20 cellular contexts compared by ENCODE assay signal in genomic region chrX:65685112-65685511, GRCh38. TPM values are rescaled to one million over a fixed set of nuclear protein-coding genes. Genes with fewer than 3 reads are reported as not detected.
DNase-seq lines count a peak whose midpoint lies in the region; ATAC-seq and TF ChIP-seq lines count a peak whose summit lies in the region.
"Had no signal": no experiment of that assay in that cellular context is flagged by ENCODE, and none has a peak within 500 bp of the region (broad histone marks: within the 10 kb centered on the region; RNA-seq: fewer than 3 reads in every experiment).

No MANE protein-coding gene starts in this region.

- H3K36me3 Mint-ChIP-seq in activated naive CD4-positive, alpha-beta T cell treated with anti-CD3 and anti-CD28 coated beads for 36 hours (ENCODE audit: low read depth) = peaks cover 20% of the 10 kb centered on the region
- H3K36me3 Mint-ChIP-seq in activated naive CD4-positive, alpha-beta T cell treated with anti-CD3 and anti-CD28 coated beads, Interleukin-2, amount 50 U/mL, for 72 hours = peaks cover 15 to 22% of the 10 kb centered on the region in 2 donors
- no peaks in the 10 kb centered on the region for H3K36me3 Mint-ChIP-seq in chondrocyte (ENCODE audit: low read depth)
- peaks cover 27% of the 10 kb centered on the region for H3K36me3 Mint-ChIP-seq in stimulated activated memory B cell treated with anti-CD40 and anti-IgM and Interleukin-4, amounts not matched to agents 10 μg/mL and 1 μg/mL and 100 μg/mL, for 72 hours

- H3K27ac Mint-ChIP-seq in activated naive CD4-positive, alpha-beta T cell treated with anti-CD3 and anti-CD28 coated beads for 36 hours = peak overlapping the region; percentile 82
- peak overlapping the region in 1 of 2 donors; percentile 92 for H3K27ac Mint-ChIP-seq in activated naive CD4-positive, alpha-beta T cell treated with anti-CD3 and anti-CD28 coated beads, Interleukin-2, amount 50 U/mL, for 72 hours
- H3K27ac Mint-ChIP-seq in chondrocyte (ENCODE audit: unreplicated experiment) = peak overlapping the region; percentile 36
- H3K27ac Mint-ChIP-seq in stimulated activated memory B cell treated with anti-CD40 and anti-IgM and Interleukin-4, amounts not matched to agents 10 μg/mL and 1 μg/mL and 100 μg/mL, for 72 hours = peak overlapping the region; percentile 84

- no peaks in the 10 kb centered on the region for H3K9me3 Mint-ChIP-seq in activated naive CD4-positive, alpha-beta T cell treated with anti-CD3 and anti-CD28 coated beads for 36 hours
- no peaks in the 10 kb centered on the region for H3K9me3 Mint-ChIP-seq in activated naive CD4-positive, alpha-beta T cell treated with anti-CD3 and anti-CD28 coated beads, Interleukin-2, amount 50 U/mL, for 72 hours
- peaks cover 8% of the 10 kb centered on the region for H3K9me3 Mint-ChIP-seq in chondrocyte (ENCODE audit: low read depth)
- no peaks in the 10 kb centered on the region for H3K9me3 Mint-ChIP-seq in stimulated activated memory B cell treated with anti-CD40 and anti-IgM and Interleukin-4, amounts not matched to agents 10 μg/mL and 1 μg/mL and 100 μg/mL, for 72 hours

- ATAC-seq in activated naive CD4-positive, alpha-beta T cell treated with anti-CD3 and anti-CD28 coated beads, Interleukin-2, amount 50 U/mL, for 72 hours = no peak
- ATAC-seq in RWPE2 (ENCODE audit: low read depth) = no peak
- no peak for ATAC-seq in stimulated activated memory B cell treated with anti-CD40 and anti-IgM and Interleukin-4, amounts not matched to agents 10 μg/mL and 1 μg/mL and 100 μg/mL, for 72 hours
- ATAC-seq in HG03457 (IDR thresholded peaks at IDR 0.05; ENCODE audit: unreplicated experiment) = no peak
- ATAC-seq: gastroesophageal sphincter, left lobe of liver, PC-3, right lobe of liver had no signal

- CTCF ChIA-PET in activated naive CD4-positive, alpha-beta T cell treated with anti-CD3 and anti-CD28 coated beads for 36 hours (lab: Charles Lee) = no interaction called here

- H3K27ac ChIP-seq in RWPE2 (ENCODE audit: poor library complexity, severe bottlenecking) = peak overlapping the region; percentile 65
- H3K27ac ChIP-seq: right lobe of liver, SJSA1 had no signal

- no peak overlapping the region for H3K4me3 ChIP-seq in RWPE2 (ENCODE audit: severe bottlenecking)
- H3K4me3 ChIP-seq: coronary artery, gastroesophageal sphincter, right lobe of liver, SJSA1 had no signal

- H3K4me1 Mint-ChIP-seq in activated naive CD4-positive, alpha-beta T cell treated with anti-CD3 and anti-CD28 coated beads for 36 hours (ENCODE audit: low read depth) = peaks cover 88% of the 10 kb centered on the region
- H3K4me1 Mint-ChIP-seq in chondrocyte (ENCODE audit: low read depth) = peaks cover 61% of the 10 kb centered on the region
- peaks cover 70% of the 10 kb centered on the region for H3K4me1 Mint-ChIP-seq in stimulated activated memory B cell treated with anti-CD40 and anti-IgM and Interleukin-4, amounts not matched to agents 10 μg/mL and 1 μg/mL and 100 μg/mL, for 72 hours

- peaks cover 18% of the 10 kb centered on the region for H3K36me3 ChIP-seq in RWPE2 (ENCODE audit: low read depth)
- H3K36me3 ChIP-seq: gastroesophageal sphincter, right lobe of liver had no signal

- H3K27me3 Mint-ChIP-seq in activated naive CD4-positive, alpha-beta T cell treated with anti-CD3 and anti-CD28 coated beads for 36 hours (ENCODE audit: low read depth) = no peaks in the 10 kb centered on the region
- H3K27me3 Mint-ChIP-seq in chondrocyte (ENCODE audit: low read depth) = no peaks in the 10 kb centered on the region
- no peaks in the 10 kb centered on the region for H3K27me3 Mint-ChIP-seq in stimulated activated memory B cell treated with anti-CD40 and anti-IgM and Interleukin-4, amounts not matched to agents 10 μg/mL and 1 μg/mL and 100 μg/mL, for 72 hours

- intact Hi-C loops in activated naive CD4-positive, alpha-beta T cell treated with anti-CD3 and anti-CD28 coated beads for 36 hours (cut with micrococcal nuclease) = no loop called here

- H3K4me3 Mint-ChIP-seq in activated naive CD4-positive, alpha-beta T cell treated with anti-CD3 and anti-CD28 coated beads for 36 hours = no peak overlapping the region
- no peak overlapping the region for H3K4me3 Mint-ChIP-seq in chondrocyte (ENCODE audit: unreplicated experiment)
- H3K4me3 Mint-ChIP-seq in stimulated activated memory B cell treated with anti-CD40 and anti-IgM and Interleukin-4, amounts not matched to agents 10 μg/mL and 1 μg/mL and 100 μg/mL, for 72 hours = no peak overlapping the region

- no peak for DNase-seq in activated naive CD4-positive, alpha-beta T cell treated with anti-CD3 and anti-CD28 coated beads for 36 hours
- no peak for DNase-seq in activated naive CD4-positive, alpha-beta T cell treated with anti-CD3 and anti-CD28 coated beads, Interleukin-2, amount 50 U/mL, for 72 hours (ENCODE audit: low spot score in 2 of 2)
- DNase-seq in RWPE2 (ENCODE audit: low spot score) (no peak), chondrocyte (ENCODE audit: low spot score) (no peak), ecto neural progenitor cell (ENCODE audit: low spot score) (no peak), erythroblast (lab: John Stamatoyannopoulos, UW) (no peak)
- DNase-seq: activated CD4-positive, alpha-beta T cell treated with anti-CD3 and anti-CD28 coated beads for 4 hours; activated effector memory CD4-positive, alpha-beta T cell treated with anti-CD3 and anti-CD28 coated beads, Interleukin-2, amount 50 U/mL, for 16 hours; IMR-90; NCI-H2081 treated with DMSO at 0.1 percent for 48 hours; NCI-H526; PC-3; right lobe of liver; stimulated activated CD4-positive, alpha-beta T cell treated with anti-CD3 and anti-CD28 coated beads, Interleukin-2, amount 100 ng/mL, for 24 hours had no signal

- TF ChIP-seq CTCF in RWPE2 (IDR thresholded peaks at IDR 0.05; ENCODE audit: poor library complexity, severe bottlenecking) = no peak
- no peak for TF ChIP-seq CTCF in chondrocyte (IDR thresholded peaks at IDR 0.05)

- no peaks in the 10 kb centered on the region for H3K27me3 ChIP-seq in RWPE2 (ENCODE audit: insufficient read depth, poor library complexity, severe bottlenecking)
- H3K27me3 ChIP-seq: gastroesophageal sphincter, right lobe of liver, SJSA1 had no signal

- no peaks in the 10 kb centered on the region for H3K9me3 ChIP-seq in RWPE2 (ENCODE audit: severe bottlenecking)
- H3K9me3 ChIP-seq: gastroesophageal sphincter, right lobe of liver, SJSA1 had no signal

- no peak for TF ChIP-seq POLR2A in erythroblast (IDR thresholded peaks at IDR 0.05; ENCODE audit: low read length)

- H3K4me1 ChIP-seq in RWPE2 (ENCODE audit: insufficient read depth, poor library complexity, severe bottlenecking) = peaks cover 59% of the 10 kb centered on the region

RNA-seq across cellular contexts. Expression of gene MSN, which starts 17.7 kb away (rescaled TPM):
- total RNA-seq in activated naive CD4-positive, alpha-beta T cell treated with anti-CD3 and anti-CD28 coated beads for 36 hours = 100 to 1,000 TPM; 482 to 507 TPM
- 100 to 1,000 TPM; 451 to 569 TPM for total RNA-seq in activated naive CD4-positive, alpha-beta T cell treated with anti-CD3 and anti-CD28 coated beads, Interleukin-2, amount 50 U/mL, for 72 hours
- total RNA-seq in chondrocyte = 335 to 384 TPM (median 382 TPM) in 3 replicates
